8 cellular contexts compared by ENCODE assay signal in genomic region chr12:92503029-92503931, GRCh38.
DNase-seq lines count a peak whose midpoint lies in the region; ATAC-seq and TF ChIP-seq lines count a peak whose summit lies in the region.

No MANE protein-coding gene starts in this region.

- no peak overlapping the region for H3K27ac ChIP-seq in SU-DHL-6 (ENCODE audit: low read depth, low read length)
- peak overlapping the region; percentile 40 for H3K27ac ChIP-seq in temporal lobe (ENCODE audit: low read depth, low read length)

- ATAC-seq in HG02840 (IDR thresholded peaks at IDR 0.05; ENCODE audit: low FRiP score, unreplicated experiment), result peak; percentile 52

- H3K9me2 ChIP-seq in SU-DHL-6 (replicated peaks; ENCODE audit: insufficient read depth, low read length), result no peaks in the 10 kb centered on the region

- H3F3A ChIP-seq in SU-DHL-6 (ENCODE audit: insufficient read depth), result no peaks in the 10 kb centered on the region

- peak overlapping the region; percentile 34 for H3K4me2 ChIP-seq in SU-DHL-6 (ENCODE audit: low read depth, low read length, poor library complexity, severe bottlenecking)

- no peaks in the 10 kb centered on the region for H3K36me3 ChIP-seq in SU-DHL-6 (ENCODE audit: low read length)

- H3K27me3 ChIP-seq in SU-DHL-6 (ENCODE audit: low read length), result no peaks in the 10 kb centered on the region

- peak overlapping the region; percentile 12; the same call in 1 of the 2 replicates for H3K9ac ChIP-seq in SU-DHL-6 (ENCODE audit: low read length)

- no peak overlapping the region for H3K4me3 ChIP-seq in SU-DHL-6 (ENCODE audit: insufficient read depth, low read length, poor library complexity, severe bottlenecking)

- no peaks in the 10 kb centered on the region for H4K20me1 ChIP-seq in SU-DHL-6 (ENCODE audit: low read depth, low read length)

- no peaks in the 10 kb centered on the region for H3K9me3 ChIP-seq in SU-DHL-6 (ENCODE audit: insufficient read depth, low read length)

- TF ChIP-seq CTCF in SU-DHL-6 (IDR thresholded peaks at IDR 0.05; ENCODE audit: insufficient read depth, low read length, poor library complexity, severe bottlenecking), result no peak

- no peaks in the 10 kb centered on the region for H3K79me2 ChIP-seq in SU-DHL-6 (ENCODE audit: insufficient read depth, low read length)

- DNase-seq in SIG-M5 treated with dmso at 0.1 percent for 504 hours (lab: John Stamatoyannopoulos, UW; ENCODE audit: unreplicated experiment) (peak; percentile 21), SIG-M5 (lab: John Stamatoyannopoulos, UW) (no peak), inferior parietal cortex (ENCODE audit: extremely low spot score) (peak; percentile 8), HCEC 1CT (no peak), NCI-H1694 treated with DMSO at 0.1 percent for 48 hours (lab: John Stamatoyannopoulos, UW) (no peak)

- H2AFZ ChIP-seq in SU-DHL-6 (ENCODE audit: low read depth, low read length, severe bottlenecking), result peak overlapping the region; percentile 66

Comparison
In these comparisons a context has a peak if more than half of its experiments do, and no peak if none do; other contexts are left out.
1. DNase-seq: peak in SIG-M5 treated with dmso at 0.1 percent for 504 hours (single experiment) and inferior parietal cortex (single experiment); none in SIG-M5 (single experiment), HCEC 1CT (single experiment) and NCI-H1694 treated with DMSO at 0.1 percent for 48 hours (single experiment).